In genomic region chr1:229896306-229896705, GRCh38 we compare ENCODE assay signal across 25 cellular contexts.
"Had no signal": no experiment of that assay in that cellular context is flagged by ENCODE, and none has a peak within 500 bp of the region (broad histone marks: within the 10 kb centered on the region; RNA-seq: fewer than 3 reads in every experiment).

No MANE protein-coding gene starts in this region.

- H3K9me3 Mint-ChIP-seq: immature natural killer cell; natural killer cell treated with Interleukin-12 subunit alpha and Interleukin-12 subunit beta and Interleukin-15 and Interleukin-18, amount 100 ng/mL, for 72 hours had no signal

- H3K27ac ChIP-seq: left ventricle myocardium inferior, ovary, right atrium auricular region, right lobe of liver, stomach, testis, transverse colon, uterus had no signal

- H3K36me3 Mint-ChIP-seq: immature natural killer cell; natural killer cell treated with Interleukin-12 subunit alpha and Interleukin-12 subunit beta and Interleukin-15 and Interleukin-18, amount 100 ng/mL, for 72 hours had no signal

- FAIRE-seq: islet of Langerhans had no signal

- H3K27me3 ChIP-seq: ovary, right atrium auricular region, right lobe of liver, testis, thyroid gland, uterus had no signal

- H3K4me3 Mint-ChIP-seq: immature natural killer cell; memory B cell; naive thymus-derived CD4-positive, alpha-beta T cell; natural killer cell treated with Interleukin-12 subunit alpha and Interleukin-12 subunit beta and Interleukin-15 and Interleukin-18, amount 100 ng/mL, for 72 hours; stimulated activated naive B cell treated with anti-CD40 and anti-IgM and Interleukin-4, amounts not matched to agents 10 μg/mL and 1 μg/mL and 100 μg/mL, for 72 hours had no signal

- H3K27ac Mint-ChIP-seq: immature natural killer cell; memory B cell; naive thymus-derived CD4-positive, alpha-beta T cell; natural killer cell treated with Interleukin-12 subunit alpha and Interleukin-12 subunit beta and Interleukin-15 and Interleukin-18, amount 100 ng/mL, for 72 hours; progenitor cell of endocrine pancreas; stimulated activated naive B cell treated with anti-CD40 and anti-IgM and Interleukin-4, amounts not matched to agents 10 μg/mL and 1 μg/mL and 100 μg/mL, for 72 hours had no signal

- H3K4me2 ChIP-seq: smooth muscle cell had no signal

- H3K36me3 ChIP-seq: left ventricle myocardium inferior, ovary, right atrium auricular region, right lobe of liver, stomach, thyroid gland, transverse colon, uterus had no signal

- H3K9me3 ChIP-seq: left ventricle myocardium inferior, mucosa of descending colon, ovary, right atrium auricular region, right lobe of liver, stomach, testis, thyroid gland, transverse colon, uterus had no signal

- H3K4me3 ChIP-seq: left ventricle myocardium inferior, lung, mucosa of descending colon, ovary, right atrium auricular region, right lobe of liver, smooth muscle cell, stomach, testis, thyroid gland, transverse colon, uterus had no signal

- H3K4me1 ChIP-seq: left ventricle myocardium inferior, right atrium auricular region, right lobe of liver, stomach, testis, uterus had no signal

- H3K4me1 Mint-ChIP-seq: immature natural killer cell; memory B cell; naive thymus-derived CD4-positive, alpha-beta T cell had no signal

- DNase-seq: hypothalamus; immature natural killer cell; left ventricle myocardium inferior; midbrain; mucosa of descending colon; naive thymus-derived CD4-positive, alpha-beta T cell; ovary; right lobe of liver; stimulated activated CD4-positive, alpha-beta T cell treated with anti-CD3 and anti-CD28 coated beads, Interleukin-15, amount 100 ng/mL, for 24 hours; stimulated activated CD4-positive, alpha-beta T cell treated with anti-CD3 and anti-CD28 coated beads, Interleukin-2, amount 100 ng/mL, for 24 hours; stimulated activated CD4-positive, alpha-beta T cell treated with anti-CD3 and anti-CD28 coated beads, Interleukin-4, amount 100 ng/mL, for 1 hour; stimulated activated naive B cell treated with anti-CD40 and anti-IgM and Interleukin-4, amounts not matched to agents 10 μg/mL and 1 μg/mL and 100 μg/mL, for 72 hours; stimulated activated naive CD8-positive, alpha-beta T cell treated with anti-CD3 and anti-CD28 coated beads, Interleukin-15, Interleukin-2, amounts not matched to agents 100 U/mL and 50 U/mL, for 24 hours; stomach; testis; thyroid gland; transverse colon; uterus had no signal
